In the genomic region with DNA sequence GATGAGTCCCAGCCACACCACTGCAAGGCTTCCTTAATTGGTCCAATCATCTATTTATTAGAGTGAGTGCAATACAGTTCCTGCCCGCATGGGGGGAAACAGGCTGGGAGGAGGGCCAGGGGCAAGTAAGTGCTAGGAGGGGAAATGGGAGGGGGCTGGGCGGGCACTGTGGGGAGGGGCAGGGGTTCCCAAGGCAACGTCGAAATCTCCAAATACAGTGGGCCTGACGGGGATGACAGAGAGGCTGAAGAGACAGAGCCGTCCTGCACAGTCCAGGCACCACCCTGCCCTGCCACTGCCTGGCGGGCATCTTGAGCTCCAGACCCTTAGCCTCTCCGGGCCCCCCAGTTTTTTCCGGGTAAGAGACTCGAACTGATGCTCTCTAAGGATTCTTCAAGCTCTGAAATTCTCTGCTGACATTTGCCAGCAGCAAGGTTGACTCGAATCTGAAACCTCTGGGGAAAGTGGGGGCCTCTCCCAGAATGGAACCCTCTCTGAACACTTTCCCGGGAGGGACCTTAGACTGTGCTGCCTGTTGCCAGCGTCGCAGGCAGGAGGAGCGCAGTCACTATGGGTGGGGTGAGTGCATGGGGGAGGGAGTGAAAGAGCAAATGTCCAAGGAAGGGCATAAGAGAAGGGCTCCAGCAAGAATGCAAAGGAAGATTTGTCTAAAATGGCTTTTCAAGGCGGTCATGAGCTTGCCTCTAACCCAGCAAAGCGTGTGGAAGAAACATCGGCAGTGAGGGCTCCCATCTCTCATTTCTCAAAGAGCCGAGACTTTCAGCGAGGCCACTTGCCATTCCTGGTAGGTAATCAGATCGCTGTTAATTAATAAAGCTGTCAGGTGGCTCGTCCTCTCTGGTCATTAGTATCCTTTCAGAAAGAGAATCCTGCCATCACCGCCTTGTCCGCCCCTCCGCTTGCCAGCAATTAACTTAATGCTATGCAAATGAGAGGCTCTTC, we compare ENCODE assay signal across 8 cellular contexts.
DNase-seq lines count a peak whose midpoint lies in the region; ATAC-seq and TF ChIP-seq lines count a peak whose summit lies in the region.

No MANE protein-coding gene starts in this region.

- H3K27me3 ChIP-seq in HAP-1 (ENCODE audit: low read depth) (no peaks in the 10 kb centered on the region), right lobe of liver (no peaks in the 10 kb centered on the region)

- TF ChIP-seq CTCF in right lobe of liver (IDR thresholded peaks at IDR 0.05): peak; percentile 31 to 46 (median 39)

- H3K27ac ChIP-seq in right lobe of liver: peak overlapping the region; percentile 24 to 74 (median 56)

- no peak for TF ChIP-seq POLR2A in right lobe of liver (IDR thresholded peaks at IDR 0.05)

- H3K4me1 ChIP-seq in HAP-1: no peaks in the 10 kb centered on the region
- H3K4me1 ChIP-seq in right lobe of liver: peaks cover 0 to 4% (median 2%) of the 10 kb centered on the region in 4 donors

- H3K27ac Mint-ChIP-seq in dendritic cell treated with granulocyte-macrophage colony-stimulating factor and Interleukin-4, amounts not matched to agents 40 ng/mL and 50 ng/mL, for 4 days: peak overlapping the region; percentile 92

- H3K4me3 Mint-ChIP-seq in dendritic cell treated with granulocyte-macrophage colony-stimulating factor and Interleukin-4, amounts not matched to agents 40 ng/mL and 50 ng/mL, for 4 days: peak overlapping the region; percentile 96

- H3K4me3 ChIP-seq in HAP-1 (peak overlapping the region; percentile 31), right lobe of liver (peak overlapping the region; percentile 64 to 76 (median 73))

- peaks cover 10% of the 10 kb centered on the region for H3K36me3 Mint-ChIP-seq in dendritic cell treated with granulocyte-macrophage colony-stimulating factor and Interleukin-4, amounts not matched to agents 40 ng/mL and 50 ng/mL, for 4 days (ENCODE audit: low read depth)

- in situ Hi-C loops in HAP-1 (cut with MboI; ENCODE audit: low sequenced_read_pairs): no loop called here

- H3K9me3 ChIP-seq in HAP-1: 0 out of 2 replicates have a peak, but pooled peaks cover 2% of the 10 kb centered on the region
- no peaks in the 10 kb centered on the region for H3K9me3 ChIP-seq in right lobe of liver

- ATAC-seq in right lobe of liver: peak; percentile 78 to 81 (median 79)
- no peak for ATAC-seq in HG03045 (IDR thresholded peaks at IDR 0.05; ENCODE audit: unreplicated experiment)

- DNase-seq in GF-D8 (lab: John Stamatoyannopoulos, UW) (peak; percentile 35), HAP-1 (ENCODE audit: low spot score in 2 of 2) (peak; percentile 62 to 82), NCI-H2081 (lab: John Stamatoyannopoulos, UW) (peak; percentile 67 to 75), right lobe of liver (peak in 2 of 3 donors; percentile 55 to 61)
- peak; percentile 31 to 45 for DNase-seq in activated CD4-positive, alpha-beta T cell treated with anti-CD3 and anti-CD28 coated beads for 24 hours (ENCODE audit: low read depth in 2 of 2)
- peak; percentile 21 to 59 (median 54) for DNase-seq in stimulated activated CD4-positive, alpha-beta T cell treated with anti-CD3 and anti-CD28 coated beads, TNF-alpha, amount 100 ng/mL, for 4 hours (ENCODE audit: low read depth in 3 of 3)

- WGBS in right lobe of liver (ENCODE audit: insufficient coverage, low coverage, low lambda C conversion rate, missing lambda C conversion rate): under 1% methylated on average over 15 of the region's 25 CpGs

- intact Hi-C loops in dendritic cell treated with granulocyte-macrophage colony-stimulating factor and Interleukin-4, amounts not matched to agents 40 ng/mL and 50 ng/mL, for 4 days (cut with micrococcal nuclease): no loop called here
- intact Hi-C loops in right lobe of liver (cut with DNase I): no loop called here

- peaks cover 11% of the 10 kb centered on the region for H3K27me3 Mint-ChIP-seq in dendritic cell treated with granulocyte-macrophage colony-stimulating factor and Interleukin-4, amounts not matched to agents 40 ng/mL and 50 ng/mL, for 4 days

- H3K4me1 Mint-ChIP-seq in dendritic cell treated with granulocyte-macrophage colony-stimulating factor and Interleukin-4, amounts not matched to agents 40 ng/mL and 50 ng/mL, for 4 days (ENCODE audit: low read depth): peaks cover 23% of the 10 kb centered on the region

- no peaks in the 10 kb centered on the region for H3K9me3 Mint-ChIP-seq in dendritic cell treated with granulocyte-macrophage colony-stimulating factor and Interleukin-4, amounts not matched to agents 40 ng/mL and 50 ng/mL, for 4 days

- H3K36me3 ChIP-seq in HAP-1 (replicated peaks): no peaks in the 10 kb centered on the region
- H3K36me3 ChIP-seq in right lobe of liver: no peaks in the 10 kb centered on the region
